ENCODE assay signal across 2 cellular contexts in the genomic region with DNA sequence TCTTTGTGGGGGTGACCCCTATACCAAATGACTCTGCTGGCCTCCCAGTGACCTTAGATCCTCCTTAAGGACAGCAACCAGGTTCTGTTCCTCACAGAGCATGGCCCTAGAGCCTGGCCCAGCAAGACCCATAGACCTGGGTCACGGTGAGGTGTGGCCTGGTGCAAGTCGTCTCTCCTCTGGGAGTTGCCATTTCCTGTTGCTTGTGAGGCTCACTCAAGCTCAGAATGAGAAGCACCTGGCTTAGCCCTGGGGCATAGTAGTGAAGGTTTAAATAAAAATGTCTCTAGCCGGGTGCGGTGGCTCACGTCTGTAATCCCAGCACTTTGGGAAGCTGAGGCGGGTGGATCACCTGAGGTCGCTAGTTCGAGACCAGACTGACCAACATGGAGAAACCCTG.
TF ChIP-seq lines count a peak whose summit lies in the region.

No MANE protein-coding gene starts in this region.

TF ChIP-seq in IMR-90, 13 proteins besides CTCF, POLR2A, EP300 and RAD21:
- no peak for TF ChIP-seq NFE2L2 (IDR thresholded peaks at IDR 0.05; ENCODE audit: low read depth, low read length)
- no peak for TF ChIP-seq FOS (IDR thresholded peaks at IDR 0.05; ENCODE audit: low read depth, low read length)
- TF ChIP-seq MXI1 (IDR thresholded peaks at IDR 0.05; ENCODE audit: borderline replicate concordance, low read depth, low read length): no peak
- TF ChIP-seq RFX5 (IDR thresholded peaks at IDR 0.05; ENCODE audit: low read depth, low read length): no peak

TF ChIP-seq in GM23338, 12 proteins besides CTCF, POLR2A, EP300 and RAD21:
- TF ChIP-seq STAT1 (IDR thresholded peaks at IDR 0.05; ENCODE audit: unreplicated experiment) (no peak), EZH2 (IDR thresholded peaks at IDR 0.05; ENCODE audit: low read depth, unreplicated experiment) (no peak), EZH2phosphoT487 (IDR thresholded peaks at IDR 0.05; ENCODE audit: unreplicated experiment) (no peak), NANOG (IDR thresholded peaks at IDR 0.05; ENCODE audit: borderline replicate concordance) (no peak)
